1 cellular context compared by ENCODE assay signal in the genomic region with DNA sequence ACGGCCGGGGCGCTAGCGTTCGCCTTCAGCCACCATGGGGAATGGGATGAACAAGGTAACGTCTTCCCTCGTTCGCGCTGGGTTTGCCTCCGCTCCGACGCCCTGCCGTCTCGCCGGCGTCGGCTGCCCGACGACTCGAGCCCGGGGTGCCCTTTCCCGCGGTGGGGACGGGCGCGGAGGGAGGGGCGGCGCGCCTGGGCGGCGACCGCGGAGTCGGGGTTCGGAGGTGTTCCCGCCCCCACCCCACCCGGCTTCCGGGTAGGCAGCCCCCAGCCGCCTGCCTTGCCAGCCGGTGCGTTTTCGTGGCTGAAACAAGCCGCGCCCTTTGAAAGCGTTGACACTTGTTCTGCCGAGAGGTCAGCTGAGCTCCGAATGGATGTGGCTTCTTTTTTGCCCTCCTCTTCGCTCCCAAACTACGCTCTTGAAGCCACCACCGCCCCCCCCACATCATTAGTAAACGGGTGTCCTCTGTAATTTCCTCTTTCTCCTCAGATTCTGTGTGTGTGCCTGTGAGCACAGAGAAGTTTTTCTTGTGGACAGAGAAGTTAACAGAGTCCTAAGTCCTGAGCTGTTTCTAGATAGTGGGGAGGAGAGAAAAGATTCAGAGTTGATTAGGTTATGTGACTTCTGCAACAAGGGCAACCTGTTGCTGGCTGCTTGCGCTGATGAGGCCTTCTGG.
A peak's percentile ranks its signal among the peaks of the same experiment; 100 is the strongest.
TF ChIP-seq lines count a peak whose summit lies in the region.

No MANE protein-coding gene starts in this region.

TF ChIP-seq in GM12878, 131 proteins besides CTCF, POLR2A, EP300 and RAD21 (continued from another document and continues in another):
- no peak for TF ChIP-seq CEBPZ (IDR thresholded peaks at IDR 0.05; ENCODE audit: low read depth, low read length)
- TF ChIP-seq, protein P1, sequence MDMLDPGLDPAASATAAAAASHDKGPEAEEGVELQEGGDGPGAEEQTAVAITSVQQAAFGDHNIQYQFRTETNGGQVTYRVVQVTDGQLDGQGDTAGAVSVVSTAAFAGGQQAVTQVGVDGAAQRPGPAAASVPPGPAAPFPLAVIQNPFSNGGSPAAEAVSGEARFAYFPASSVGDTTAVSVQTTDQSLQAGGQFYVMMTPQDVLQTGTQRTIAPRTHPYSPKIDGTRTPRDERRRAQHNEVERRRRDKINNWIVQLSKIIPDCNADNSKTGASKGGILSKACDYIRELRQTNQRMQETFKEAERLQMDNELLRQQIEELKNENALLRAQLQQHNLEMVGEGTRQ (IDR thresholded peaks at IDR 0.05; ENCODE audit: borderline replicate concordance, low read depth, low read length): no peak; the same call in 1 of the 2 replicates
- TF ChIP-seq EED (IDR thresholded peaks at IDR 0.05; ENCODE audit: low read depth): peak; percentile 81
- TF ChIP-seq POU2F2 (IDR thresholded peaks at IDR 0.05; ENCODE audit: borderline replicate concordance, low read depth, low read length): peak; percentile 69; the same call in 2 of the 3 replicates
- TF ChIP-seq TBL1XR1 (IDR thresholded peaks at IDR 0.05; ENCODE audit: low read depth, low read length): peak; percentile 87
- TF ChIP-seq, protein P2, sequence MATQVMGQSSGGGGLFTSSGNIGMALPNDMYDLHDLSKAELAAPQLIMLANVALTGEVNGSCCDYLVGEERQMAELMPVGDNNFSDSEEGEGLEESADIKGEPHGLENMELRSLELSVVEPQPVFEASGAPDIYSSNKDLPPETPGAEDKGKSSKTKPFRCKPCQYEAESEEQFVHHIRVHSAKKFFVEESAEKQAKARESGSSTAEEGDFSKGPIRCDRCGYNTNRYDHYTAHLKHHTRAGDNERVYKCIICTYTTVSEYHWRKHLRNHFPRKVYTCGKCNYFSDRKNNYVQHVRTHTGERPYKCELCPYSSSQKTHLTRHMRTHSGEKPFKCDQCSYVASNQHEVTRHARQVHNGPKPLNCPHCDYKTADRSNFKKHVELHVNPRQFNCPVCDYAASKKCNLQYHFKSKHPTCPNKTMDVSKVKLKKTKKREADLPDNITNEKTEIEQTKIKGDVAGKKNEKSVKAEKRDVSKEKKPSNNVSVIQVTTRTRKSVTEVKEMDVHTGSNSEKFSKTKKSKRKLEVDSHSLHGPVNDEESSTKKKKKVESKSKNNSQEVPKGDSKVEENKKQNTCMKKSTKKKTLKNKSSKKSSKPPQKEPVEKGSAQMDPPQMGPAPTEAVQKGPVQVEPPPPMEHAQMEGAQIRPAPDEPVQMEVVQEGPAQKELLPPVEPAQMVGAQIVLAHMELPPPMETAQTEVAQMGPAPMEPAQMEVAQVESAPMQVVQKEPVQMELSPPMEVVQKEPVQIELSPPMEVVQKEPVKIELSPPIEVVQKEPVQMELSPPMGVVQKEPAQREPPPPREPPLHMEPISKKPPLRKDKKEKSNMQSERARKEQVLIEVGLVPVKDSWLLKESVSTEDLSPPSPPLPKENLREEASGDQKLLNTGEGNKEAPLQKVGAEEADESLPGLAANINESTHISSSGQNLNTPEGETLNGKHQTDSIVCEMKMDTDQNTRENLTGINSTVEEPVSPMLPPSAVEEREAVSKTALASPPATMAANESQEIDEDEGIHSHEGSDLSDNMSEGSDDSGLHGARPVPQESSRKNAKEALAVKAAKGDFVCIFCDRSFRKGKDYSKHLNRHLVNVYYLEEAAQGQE (IDR thresholded peaks at IDR 0.05; ENCODE audit: low read depth, low read length): no peak; the same call in 1 of the 2 replicates
- TF ChIP-seq HDAC2 (IDR thresholded peaks at IDR 0.05): 0 out of 2 replicates have a peak, but pooled peaks have one; percentile 77
- TF ChIP-seq MTA2 (IDR thresholded peaks at IDR 0.05; ENCODE audit: low read depth): no peak
- TF ChIP-seq ZNF274 (IDR thresholded peaks at IDR 0.05; ENCODE audit: insufficient read depth, insufficient read length): no peak
- TF ChIP-seq, protein P3, sequence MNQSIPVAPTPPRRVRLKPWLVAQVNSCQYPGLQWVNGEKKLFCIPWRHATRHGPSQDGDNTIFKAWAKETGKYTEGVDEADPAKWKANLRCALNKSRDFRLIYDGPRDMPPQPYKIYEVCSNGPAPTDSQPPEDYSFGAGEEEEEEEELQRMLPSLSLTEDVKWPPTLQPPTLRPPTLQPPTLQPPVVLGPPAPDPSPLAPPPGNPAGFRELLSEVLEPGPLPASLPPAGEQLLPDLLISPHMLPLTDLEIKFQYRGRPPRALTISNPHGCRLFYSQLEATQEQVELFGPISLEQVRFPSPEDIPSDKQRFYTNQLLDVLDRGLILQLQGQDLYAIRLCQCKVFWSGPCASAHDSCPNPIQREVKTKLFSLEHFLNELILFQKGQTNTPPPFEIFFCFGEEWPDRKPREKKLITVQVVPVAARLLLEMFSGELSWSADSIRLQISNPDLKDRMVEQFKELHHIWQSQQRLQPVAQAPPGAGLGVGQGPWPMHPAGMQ (IDR thresholded peaks at IDR 0.05; ENCODE audit: borderline replicate concordance): no peak
- TF ChIP-seq LARP7 (IDR thresholded peaks at IDR 0.05): no peak
- TF ChIP-seq FOXK2 (IDR thresholded peaks at IDR 0.05): no peak
- no peak for TF ChIP-seq NFIC (IDR thresholded peaks at IDR 0.05; ENCODE audit: low read depth, low read length)
- TF ChIP-seq, protein P4, sequence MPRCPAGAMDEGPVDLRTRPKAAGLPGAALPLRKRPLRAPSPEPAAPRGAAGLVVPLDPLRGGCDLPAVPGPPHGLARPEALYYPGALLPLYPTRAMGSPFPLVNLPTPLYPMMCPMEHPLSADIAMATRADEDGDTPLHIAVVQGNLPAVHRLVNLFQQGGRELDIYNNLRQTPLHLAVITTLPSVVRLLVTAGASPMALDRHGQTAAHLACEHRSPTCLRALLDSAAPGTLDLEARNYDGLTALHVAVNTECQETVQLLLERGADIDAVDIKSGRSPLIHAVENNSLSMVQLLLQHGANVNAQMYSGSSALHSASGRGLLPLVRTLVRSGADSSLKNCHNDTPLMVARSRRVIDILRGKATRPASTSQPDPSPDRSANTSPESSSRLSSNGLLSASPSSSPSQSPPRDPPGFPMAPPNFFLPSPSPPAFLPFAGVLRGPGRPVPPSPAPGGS (IDR thresholded peaks at IDR 0.05; ENCODE audit: borderline replicate concordance, insufficient read depth, low read depth, low read length, poor library complexity, severe bottlenecking): peak; percentile 50
- TF ChIP-seq ETV6 (conservative IDR thresholded peaks at IDR 0.05 in 1 of 2, IDR thresholded peaks at IDR 0.05 in 1 of 2; ENCODE audit: borderline replicate concordance in 1 of 2, low read depth in 1 of 2): no peak
- peak; percentile 93 for TF ChIP-seq POLR2AphosphoS2 (IDR thresholded peaks at IDR 0.05; ENCODE audit: low read depth, low read length)
- TF ChIP-seq, protein P5, sequence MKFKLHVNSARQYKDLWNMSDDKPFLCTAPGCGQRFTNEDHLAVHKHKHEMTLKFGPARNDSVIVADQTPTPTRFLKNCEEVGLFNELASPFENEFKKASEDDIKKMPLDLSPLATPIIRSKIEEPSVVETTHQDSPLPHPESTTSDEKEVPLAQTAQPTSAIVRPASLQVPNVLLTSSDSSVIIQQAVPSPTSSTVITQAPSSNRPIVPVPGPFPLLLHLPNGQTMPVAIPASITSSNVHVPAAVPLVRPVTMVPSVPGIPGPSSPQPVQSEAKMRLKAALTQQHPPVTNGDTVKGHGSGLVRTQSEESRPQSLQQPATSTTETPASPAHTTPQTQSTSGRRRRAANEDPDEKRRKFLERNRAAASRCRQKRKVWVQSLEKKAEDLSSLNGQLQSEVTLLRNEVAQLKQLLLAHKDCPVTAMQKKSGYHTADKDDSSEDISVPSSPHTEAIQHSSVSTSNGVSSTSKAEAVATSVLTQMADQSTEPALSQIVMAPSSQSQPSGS (IDR thresholded peaks at IDR 0.05; ENCODE audit: low read length): no peak
- peak; percentile 15; the same call in 1 of the 2 replicates for TF ChIP-seq PAX5 (IDR thresholded peaks at IDR 0.05; ENCODE audit: borderline replicate concordance, low read depth, low read length)
- TF ChIP-seq NKRF (conservative IDR thresholded peaks at IDR 0.05): no peak
- no peak for TF ChIP-seq GABPA (IDR thresholded peaks at IDR 0.05; ENCODE audit: low read depth)
- TF ChIP-seq POLR2AphosphoS5 (IDR thresholded peaks at IDR 0.05; ENCODE audit: low read length): peak; percentile 93
- peak; percentile 86 for TF ChIP-seq TCF3 (IDR thresholded peaks at IDR 0.05; ENCODE audit: borderline replicate concordance, insufficient read depth, low read depth, low read length)
- no peak for TF ChIP-seq CUX1 (IDR thresholded peaks at IDR 0.05; ENCODE audit: insufficient replicate concordance, low read depth, low read length)
- no peak for TF ChIP-seq SREBF2 (IDR thresholded peaks at IDR 0.05; ENCODE audit: low read length)
- no peak for TF ChIP-seq KLF5 (IDR thresholded peaks at IDR 0.05; ENCODE audit: partially characterized antibody)
- no peak for TF ChIP-seq SMARCA5 (IDR thresholded peaks at IDR 0.05)
